30 cellular contexts compared by ENCODE assay signal in genomic region chr3:156349978-156350377, GRCh38.
"Had no signal": no experiment of that assay in that cellular context is flagged by ENCODE, and none has a peak within 500 bp of the region (broad histone marks: within the 10 kb centered on the region; RNA-seq: fewer than 3 reads in every experiment).

No MANE protein-coding gene starts in this region.

- H3K4me1 ChIP-seq: adrenal gland, ascending aorta, body of pancreas, breast epithelium had no signal

- H3K27ac ChIP-seq: adrenal gland, ascending aorta, body of pancreas, brain microvascular endothelial cell, breast epithelium, cardiac muscle cell had no signal

- DNase-seq: activated effector memory CD4-positive, alpha-beta T cell treated with anti-CD3 and anti-CD28 coated beads, Interleukin-2, amount 50 U/mL, for 16 hours; activated effector memory CD4-positive, alpha-beta T cell treated with Interleukin-2 at 50 U/mL for 16 hours; activated gamma-delta T cell; activated gamma-delta T cell treated with Interleukin-2 at 50 U/mL for 16 hours; activated naive CD4-positive, alpha-beta T cell; activated naive CD4-positive, alpha-beta T cell treated with anti-CD3 and anti-CD28 coated beads for 36 hours; activated naive CD4-positive, alpha-beta T cell treated with anti-CD3 and anti-CD28 coated beads, Interleukin-2, amount 10 ng/mL, durations not matched to agents 7 days and 5 days; activated naive CD4-positive, alpha-beta T cell treated with anti-CD3 and anti-CD28 coated beads, Interleukin-2, amount 50 U/mL, for 16 hours; activated naive CD4-positive, alpha-beta T cell treated with Interleukin-2 at 50 U/mL for 16 hours; activated naive CD8-positive, alpha-beta T cell treated with anti-CD3 and anti-CD28 coated beads for 36 hours; activated naive CD8-positive, alpha-beta T cell treated with anti-CD3 and anti-CD28 coated beads, Interleukin-2, amount 10 ng/mL, durations not matched to agents 7 days and 5 days; activated naive CD8-positive, alpha-beta T cell treated with anti-CD3 and anti-CD28 coated beads, Interleukin-2, amount 50 U/mL, for 24 hours; activated T-cell treated with anti-CD3 and anti-CD28 coated beads, Interleukin-2, amount 50 U/mL, for 4 hours; activated T-cell treated with anti-CD3 and anti-CD28 coated beads, Interleukin-2, amount 50 U/mL, for 48 hours; activated T-cell treated with anti-CD3 and anti-CD28 coated beads, Interleukin-2, amount 50 U/mL, for 72 hours; adrenal gland; amniotic stem cell; amygdala; anterior cingulate cortex; aorta; body of pancreas; brain microvascular endothelial cell; caudate nucleus; central memory CD4-positive, alpha-beta T cell; cerebellar nuclear complex had no signal

- H3K36me3 ChIP-seq: adrenal gland, ascending aorta, brain microvascular endothelial cell, breast epithelium, cardiac muscle cell had no signal

- H3K4me3 ChIP-seq: adrenal gland, ascending aorta, body of pancreas, breast epithelium, cardiac muscle cell had no signal

- H3K9me3 ChIP-seq: adrenal gland, ascending aorta, body of pancreas, breast epithelium had no signal

- ATAC-seq: activated naive CD4-positive, alpha-beta T cell treated with anti-CD3 and anti-CD28 coated beads, Interleukin-2, amount 50 U/mL, for 72 hours; activated naive CD8-positive, alpha-beta T cell treated with anti-CD3 and anti-CD28 coated beads, Interleukin-2, amount 50 U/mL, for 24 hours; activated T-cell treated with anti-CD3 and anti-CD28 coated beads, Interleukin-2, amount 50 U/mL, for 4 hours; activated T-cell treated with anti-CD3 and anti-CD28 coated beads, Interleukin-2, amount 50 U/mL, for 72 hours; activated T-helper 17 cell treated with anti-CD3 and anti-CD28 coated beads, Interleukin-2, amount 50 U/mL, for 72 hours; body of pancreas had no signal

- H3K27me3 ChIP-seq: adrenal gland, ascending aorta, body of pancreas, brain microvascular endothelial cell, breast epithelium, cardiac muscle cell had no signal
